In genomic region chr6:912871-913663, GRCh38 we compare ENCODE assay signal across 9 cellular contexts.
A peak's percentile ranks its signal among the peaks of the same experiment; 100 is the strongest.
DNase-seq lines count a peak whose midpoint lies in the region; ATAC-seq and TF ChIP-seq lines count a peak whose summit lies in the region.
"Had no signal": no experiment of that assay in that cellular context is flagged by ENCODE, and none has a peak within 500 bp of the region (broad histone marks: within the 10 kb centered on the region; RNA-seq: fewer than 3 reads in every experiment).

No MANE protein-coding gene starts in this region.

- TF ChIP-seq CTCF in Panc1 (IDR thresholded peaks at IDR 0.05) (peak; percentile 84), glutamatergic neuron (IDR thresholded peaks at IDR 0.05; ENCODE audit: partially characterized antibody, unreplicated experiment) (no peak), transverse colon (IDR thresholded peaks at IDR 0.05) (peak in 4 of 5 experiments; percentile 24 to 55 (median 37))

- H3K4me1 ChIP-seq in Panc1 (ENCODE audit: control insufficient read depth, insufficient read depth, low read length), result no peaks in the 10 kb centered on the region; the same call in 1 of the 2 replicates
- H3K4me1 ChIP-seq in transverse colon, result no peaks in the 10 kb centered on the region

- TF ChIP-seq POLR2A in transverse colon (IDR thresholded peaks at IDR 0.05), result no peak

- no peak overlapping the region for H3K27ac Mint-ChIP-seq in glutamatergic neuron (ENCODE audit: unreplicated experiment)
- H3K27ac Mint-ChIP-seq: CD4-positive, alpha-beta memory T cell had no signal

- WGBS in transverse colon (ENCODE audit: low coverage in 1 of 2), 2 donors, result 11 to 13% methylated on average over 3 to 13 of the region's 13 CpGs

- intact Hi-C loops in Panc1 (cut with micrococcal nuclease; ENCODE audit: unreplicated experiment) (loop anchor here (10.0 kb wide), 1 partner anchor 422 kb away; no protein-coding TSS in a partner anchor), transverse colon (cut with DNase I; ENCODE audit: low total_unique reads) (no loop called here)

- ATAC-seq in Panc1 (peak; percentile 91), HG03460 (IDR thresholded peaks at IDR 0.05; ENCODE audit: unreplicated experiment) (no peak)

- peaks cover 3% of the 10 kb centered on the region for H3K9me3 Mint-ChIP-seq in glutamatergic neuron (ENCODE audit: unreplicated experiment)

- CTCF ChIA-PET in Panc1 (lab: Charles Lee), result interaction anchor here (0.6 to 1.2 kb wide), 3 partner anchors 79 to 468 kb away, joined by 4 to 9 read pairs (median 6); no protein-coding TSS in a partner anchor

- H3K4me3 Mint-ChIP-seq in glutamatergic neuron (ENCODE audit: unreplicated experiment), result no peak overlapping the region
- H3K4me3 Mint-ChIP-seq: CD4-positive, alpha-beta memory T cell had no signal

- in situ Hi-C loops in Panc1 (cut with HindIII; ENCODE audit: low pct_unique_long_range_greater_than_20kb, low sequenced_read_pairs) (no loop called here), transverse colon (cut with MboI; ENCODE audit: low pct_ligation_motif_present in 1 of 4, low pct_unique_long_range_greater_than_20kb in 1 of 4, low sequenced_read_pairs in 3 of 4) (loop anchor here in 3 of 4 donors (25.0 kb wide), 2 partner anchors 424 to 474 kb away; partner anchors contain the start of gene FOXF2 (in 1 of the 3))

- H3K36me3 ChIP-seq in Panc1 (ENCODE audit: control insufficient read depth, insufficient read depth, low read length) (no peaks in the 10 kb centered on the region), transverse colon (no peaks in the 10 kb centered on the region)

- H3K4me1 Mint-ChIP-seq in glutamatergic neuron (ENCODE audit: low read depth, unreplicated experiment), result no peaks in the 10 kb centered on the region

- H3K27me3 Mint-ChIP-seq in glutamatergic neuron (ENCODE audit: unreplicated experiment), result peaks cover 4% of the 10 kb centered on the region

- no TSS peak for BruUV-seq in Panc1 (replicated peaks; lab: Mats Ljungman, UMichigan)

- H3K4me3 ChIP-seq in Panc1 (ENCODE audit: low read depth in 2 of 2, low read length in 2 of 2) (no peak overlapping the region), transverse colon (no peak overlapping the region)

- H3K27me3 ChIP-seq in Panc1 (ENCODE audit: control insufficient read depth, insufficient read depth, low read length), result no peaks in the 10 kb centered on the region
- peaks cover 17% of the 10 kb centered on the region for H3K27me3 ChIP-seq in transverse colon

- POLR2A ChIA-PET in Panc1 (lab: Charles Lee), result interaction anchor here (0.5 kb wide), 1 partner anchor 256 kb away, joined by 3 read pairs; no protein-coding TSS in a partner anchor

- DNase-seq in SHP77 treated with DMSO at 0.1 percent for 48 hours (lab: John Stamatoyannopoulos, UW) (peak; percentile 4), SHP77 (lab: John Stamatoyannopoulos, UW) (no peak), Panc1 (ENCODE audit: low read depth, low spot score) (no peak), glutamatergic neuron (peak; percentile 44), transverse colon (peak; percentile 21), T-helper 9 cell (no peak), NCI-H1436 (lab: John Stamatoyannopoulos, UW) (no peak)
- DNase-seq: CD4-positive, alpha-beta memory T cell had no signal

- no peak for TF ChIP-seq EP300 in transverse colon (IDR thresholded peaks at IDR 0.05; ENCODE audit: low read depth)

- H3K27ac ChIP-seq in Panc1 (ENCODE audit: low read length), result no peak overlapping the region
- no peak overlapping the region for H3K27ac ChIP-seq in transverse colon

- peaks cover 11% of the 10 kb centered on the region for H3K36me3 Mint-ChIP-seq in glutamatergic neuron (ENCODE audit: unreplicated experiment)
- H3K36me3 Mint-ChIP-seq: CD4-positive, alpha-beta memory T cell had no signal

- H3K9me3 ChIP-seq in Panc1 (ENCODE audit: control insufficient read depth, insufficient read depth, low read depth, low read length) (0 out of 2 replicates have a peak, but pooled peaks cover 3% of the 10 kb centered on the region), transverse colon (peaks cover 2% of the 10 kb centered on the region in 2 donors)

Comparison
In these comparisons a context has a peak if more than half of its experiments do, and no peak if none do; other contexts are left out.
1. DNase-seq: peak in SHP77 treated with DMSO at 0.1 percent for 48 hours (single experiment), glutamatergic neuron (single experiment) and transverse colon (single experiment); none in SHP77 (0 of 2), Panc1 (single experiment), T-helper 9 cell (single experiment) and NCI-H1436 (single experiment).